ENCODE assay signal across 10 cellular contexts in the genomic region with DNA sequence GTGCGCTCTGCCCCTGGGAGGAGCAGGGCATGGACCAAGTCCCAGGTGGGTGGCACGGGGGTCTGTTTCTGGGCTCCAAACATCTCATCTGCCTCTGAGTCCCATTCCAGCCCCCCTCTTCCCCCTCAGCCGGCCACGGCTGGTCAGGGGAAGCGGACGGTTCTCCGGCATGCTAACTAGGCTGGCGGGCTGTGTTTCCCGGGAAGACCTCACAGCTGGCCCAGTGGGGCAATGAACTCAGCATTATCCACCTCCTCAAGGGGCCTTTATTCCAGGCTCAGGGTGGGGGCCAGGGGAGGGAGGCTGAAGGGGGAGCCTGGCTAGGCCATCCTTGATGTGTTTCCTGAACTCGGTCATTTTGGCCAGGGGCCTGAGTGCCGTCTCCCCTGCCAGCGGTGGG. TPM values are rescaled to one million over a fixed set of nuclear protein-coding genes. Genes with fewer than 3 reads are reported as not detected.
DNase-seq lines count a peak whose midpoint lies in the region; ATAC-seq and TF ChIP-seq lines count a peak whose summit lies in the region.
"Had no signal": no experiment of that assay in that cellular context is flagged by ENCODE, and none has a peak within 500 bp of the region (broad histone marks: within the 10 kb centered on the region; RNA-seq: fewer than 3 reads in every experiment).

No MANE protein-coding gene starts in this region.

- H3K9ac ChIP-seq in adipocyte (ENCODE audit: low read length), result peak overlapping the region; percentile 91

- H3K4me1 ChIP-seq in adipocyte (ENCODE audit: control insufficient read depth, insufficient read depth, low read length), result peaks cover 94% of the 10 kb centered on the region

- ATAC-seq in HG03095 (IDR thresholded peaks at IDR 0.05; ENCODE audit: unreplicated experiment), result no peak

- no peaks in the 10 kb centered on the region for H3K27me3 Mint-ChIP-seq in neural crest cell (ENCODE audit: low read depth)

- H3K36me3 ChIP-seq in adipocyte (ENCODE audit: control insufficient read depth, insufficient read depth, low read length, severe bottlenecking), result peaks cover 46% of the 10 kb centered on the region

- no peaks in the 10 kb centered on the region for H3K9me3 Mint-ChIP-seq in neural crest cell
- H3K9me3 Mint-ChIP-seq: activated T-helper 1 cell treated with anti-CD3 and anti-CD28 coated beads, Interleukin-12 subunit alpha, Interleukin-12 subunit beta, Interleukin-2, Interleukin-4 antibody, amounts not matched to agents 30 ng/mL and 10 ng/mL and 1 ng/mL, durations not matched to agents 14 hours and 24 hours and 36 hours; immature natural killer cell had no signal

- TF ChIP-seq CTCF in neural crest cell (conservative IDR thresholded peaks at IDR 0.05), result no peak

- H3K27me3 ChIP-seq in adipocyte (replicated peaks; ENCODE audit: control insufficient read depth, insufficient read depth, low read length), result no peaks in the 10 kb centered on the region

- intact Hi-C loops in head of caudate nucleus (cut with DNase I), result no loop called here

- peaks cover 4% of the 10 kb centered on the region for H3K36me3 Mint-ChIP-seq in neural crest cell (ENCODE audit: low read depth)
- H3K36me3 Mint-ChIP-seq: immature natural killer cell had no signal

- H3K4me3 Mint-ChIP-seq in neural crest cell, result no peak overlapping the region
- H3K4me3 Mint-ChIP-seq: activated T-helper 1 cell treated with anti-CD3 and anti-CD28 coated beads, Interleukin-12 subunit alpha, Interleukin-12 subunit beta, Interleukin-2, Interleukin-4 antibody, amounts not matched to agents 30 ng/mL and 10 ng/mL and 1 ng/mL, durations not matched to agents 14 hours and 24 hours and 36 hours; immature natural killer cell had no signal

- DNase-seq in adipocyte (ENCODE audit: low read depth) (peak; percentile 62), head of caudate nucleus (peak; percentile 57 to 94 (median 80)), neural crest cell (ENCODE audit: low read depth, low spot score) (peak; percentile 22), ureter (ENCODE audit: low spot score) (peak; percentile 68), activated T-cell treated with anti-CD3 and anti-CD28 coated beads for 4 hours (no peak)
- no peak for DNase-seq in stimulated activated CD4-positive, alpha-beta T cell treated with anti-CD3 and anti-CD28 coated beads, Interleukin-4, amount 100 ng/mL, for 1 hour
- DNase-seq: immature natural killer cell had no signal

- no peak overlapping the region for H3K27ac Mint-ChIP-seq in neural crest cell (ENCODE audit: unreplicated experiment)
- H3K27ac Mint-ChIP-seq: activated T-helper 1 cell treated with anti-CD3 and anti-CD28 coated beads, Interleukin-12 subunit alpha, Interleukin-12 subunit beta, Interleukin-2, Interleukin-4 antibody, amounts not matched to agents 30 ng/mL and 10 ng/mL and 1 ng/mL, durations not matched to agents 14 hours and 24 hours and 36 hours; immature natural killer cell had no signal

- peaks cover 66% of the 10 kb centered on the region for H3K4me1 Mint-ChIP-seq in neural crest cell
- H3K4me1 Mint-ChIP-seq: immature natural killer cell had no signal

- H3K9me3 ChIP-seq in adipocyte (ENCODE audit: control insufficient read depth, low read length), result no peaks in the 10 kb centered on the region

- H3K4me3 ChIP-seq in adipocyte (ENCODE audit: low read length), result peak overlapping the region; percentile 61

RNA-seq across cellular contexts. Expression of gene LRP1, which starts 7.7 kb away (rescaled TPM):
- total RNA-seq in neural crest cell, result 61.8 and 62.7 TPM in 2 replicates
- 180 TPM for total RNA-seq in ureter

RNA-seq across cellular contexts. Expression of gene LRP1-AS, which starts 11.5 kb away (rescaled TPM):
- total RNA-seq in neural crest cell (not detected in 2 replicates), ureter (not detected)
- total RNA-seq: activated T-helper 1 cell treated with anti-CD3 and anti-CD28 coated beads, Interleukin-12 subunit alpha, Interleukin-12 subunit beta, Interleukin-2, Interleukin-4 antibody, amounts not matched to agents 30 ng/mL and 10 ng/mL and 1 ng/mL, durations not matched to agents 14 hours and 24 hours and 36 hours; SK-MEL-5 had no signal

RNA-seq across cellular contexts. Expression of gene STAT6, which starts 24.8 kb away (rescaled TPM):
- 40.2 and 41.7 TPM in 2 replicates for total RNA-seq in neural crest cell
- 280 TPM for total RNA-seq in ureter

RNA-seq across cellular contexts. Expression of gene NAB2, which starts 47.0 kb away (rescaled TPM):
- total RNA-seq in neural crest cell (58.0 and 61.2 TPM in 2 replicates), ureter (16.2 TPM)

RNA-seq across cellular contexts. Expression of gene NEMP1, which starts 57.3 kb away (rescaled TPM):
- total RNA-seq in neural crest cell, result 44.0 and 49.6 TPM in 2 replicates
- total RNA-seq in ureter, result 12.5 TPM

Comparison
In these comparisons a context has a peak if more than half of its experiments do, and no peak if none do; other contexts are left out.
1. DNase-seq: peak in adipocyte (single experiment), head of caudate nucleus (42 of 42), neural crest cell (single experiment) and ureter (single experiment); none in stimulated activated CD4-positive, alpha-beta T cell treated with anti-CD3 and anti-CD28 coated beads, Interleukin-4, amount 100 ng/mL, for 1 hour (single experiment) and activated T-cell treated with anti-CD3 and anti-CD28 coated beads for 4 hours (single experiment).